ENCODE assay signal across 13 cellular contexts in the genomic region with DNA sequence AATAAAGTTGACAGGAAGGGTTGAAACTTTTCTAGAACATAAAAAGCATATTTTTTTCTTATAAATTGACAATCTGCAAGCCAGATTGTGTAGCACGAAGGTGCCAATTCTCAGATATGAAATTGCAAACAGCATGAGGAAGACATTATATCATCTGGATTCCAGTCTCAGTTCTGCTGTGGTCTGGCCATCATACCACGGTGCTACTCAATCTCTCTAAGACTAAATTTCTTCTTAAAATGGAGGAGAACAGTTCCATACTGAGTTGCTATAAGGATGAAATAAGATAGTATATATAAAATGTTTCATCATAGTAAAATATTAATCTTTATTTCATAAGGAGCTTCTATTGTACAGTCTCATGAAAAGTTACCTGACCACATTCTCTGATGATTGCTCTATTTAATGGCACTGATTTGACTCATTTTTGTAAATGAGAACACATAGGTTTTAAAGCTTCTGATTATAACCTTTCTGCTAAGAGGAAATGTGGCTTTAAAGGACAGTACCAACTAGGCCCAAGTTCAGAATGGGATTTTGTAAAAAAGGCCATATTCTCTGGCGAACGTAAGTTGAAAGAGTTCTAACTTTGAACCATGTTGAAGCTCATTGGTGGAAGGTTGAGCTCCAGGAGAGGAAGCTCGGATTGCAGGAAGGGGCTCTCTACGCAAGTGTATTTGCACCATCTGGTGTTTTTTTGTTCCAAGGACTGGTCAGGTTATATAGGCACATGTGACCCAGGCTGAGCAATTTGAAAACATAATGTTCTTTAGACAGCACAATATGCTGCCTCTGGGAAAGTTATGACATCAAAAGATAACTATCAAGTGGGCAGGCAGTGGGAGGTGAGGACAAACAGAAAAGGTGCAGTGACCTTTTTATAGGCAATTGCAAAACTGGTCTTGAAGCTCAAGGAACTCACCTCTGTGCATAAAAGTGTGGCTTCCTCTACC.
A peak's percentile ranks its signal among the peaks of the same experiment; 100 is the strongest.
DNase-seq lines count a peak whose midpoint lies in the region; ATAC-seq lines count a peak whose summit lies in the region.
"Had no signal": no experiment of that assay in that cellular context is flagged by ENCODE, and none has a peak within 500 bp of the region (broad histone marks: within the 10 kb centered on the region; RNA-seq: fewer than 3 reads in every experiment).

No MANE protein-coding gene starts in this region.

- H3K27me3 Mint-ChIP-seq in activated naive CD8-positive, alpha-beta T cell treated with anti-CD3 and anti-CD28 coated beads for 36 hours, result peaks cover 18% of the 10 kb centered on the region
- peaks cover 21% of the 10 kb centered on the region for H3K27me3 Mint-ChIP-seq in stimulated activated naive CD8-positive, alpha-beta T cell treated with anti-CD3 and anti-CD28 coated beads, Interleukin-15, amount 100 ng/mL, for 72 hours

- no peaks in the 10 kb centered on the region for H3K9me3 ChIP-seq in Karpas-422 (ENCODE audit: low read length)

- peak; percentile 87 for ATAC-seq in stimulated activated naive CD8-positive, alpha-beta T cell treated with anti-CD3 and anti-CD28 coated beads, Interleukin-15, amount 100 ng/mL, for 72 hours
- ATAC-seq in GM19328 (IDR thresholded peaks at IDR 0.05; ENCODE audit: unreplicated experiment), result no peak

- no peaks in the 10 kb centered on the region for H3K27me3 ChIP-seq in Karpas-422 (ENCODE audit: low read length)

- H3K27ac ChIP-seq in Karpas-422 (ENCODE audit: low read length), result no peak overlapping the region
- H3K27ac ChIP-seq: SK-N-MC had no signal

- peak overlapping the region; percentile 82 for H3K27ac Mint-ChIP-seq in activated naive CD8-positive, alpha-beta T cell treated with anti-CD3 and anti-CD28 coated beads for 36 hours
- peak overlapping the region; percentile 43 to 90 for H3K27ac Mint-ChIP-seq in stimulated activated naive CD8-positive, alpha-beta T cell treated with anti-CD3 and anti-CD28 coated beads, Interleukin-15, amount 100 ng/mL, for 72 hours

- no peak overlapping the region for H3K4me3 ChIP-seq in Karpas-422 (ENCODE audit: low read length)
- H3K4me3 ChIP-seq: SK-N-MC had no signal

- H3K9ac ChIP-seq in Karpas-422 (ENCODE audit: low read length), result no peak overlapping the region

- DNase-seq in NCI-H2107 treated with DMSO at 0.1 percent for 48 hours (lab: John Stamatoyannopoulos, UW; ENCODE audit: unreplicated experiment) (peak; percentile 10), NCI-H2107 (lab: John Stamatoyannopoulos, UW) (no peak), kidney glomerular epithelial cell (lab: John Stamatoyannopoulos, UW) (peak; percentile 69), Karpas-422 (no peak), ureter (ENCODE audit: low spot score) (no peak)
- DNase-seq in activated naive CD8-positive, alpha-beta T cell treated with anti-CD3 and anti-CD28 coated beads for 36 hours, result peak; percentile 9
- peak; percentile 20 to 33 for DNase-seq in stimulated activated naive CD8-positive, alpha-beta T cell treated with anti-CD3 and anti-CD28 coated beads, Interleukin-15, amount 100 ng/mL, for 72 hours
- DNase-seq: amygdala, H9, NCI-H2081, substantia nigra had no signal

- no peaks in the 10 kb centered on the region for H3K36me3 Mint-ChIP-seq in activated naive CD8-positive, alpha-beta T cell treated with anti-CD3 and anti-CD28 coated beads for 36 hours

- no peaks in the 10 kb centered on the region for H3K9me3 Mint-ChIP-seq in activated naive CD8-positive, alpha-beta T cell treated with anti-CD3 and anti-CD28 coated beads for 36 hours
- H3K9me3 Mint-ChIP-seq in stimulated activated naive CD8-positive, alpha-beta T cell treated with anti-CD3 and anti-CD28 coated beads, Interleukin-15, amount 100 ng/mL, for 72 hours, result no peaks in the 10 kb centered on the region
- H3K9me3 Mint-ChIP-seq: H9 had no signal

- H3K4me1 ChIP-seq in Karpas-422 (ENCODE audit: low read length), result no peaks in the 10 kb centered on the region

- peaks cover 18% of the 10 kb centered on the region for H3K4me1 Mint-ChIP-seq in activated naive CD8-positive, alpha-beta T cell treated with anti-CD3 and anti-CD28 coated beads for 36 hours
- peaks cover 34% of the 10 kb centered on the region for H3K4me1 Mint-ChIP-seq in stimulated activated naive CD8-positive, alpha-beta T cell treated with anti-CD3 and anti-CD28 coated beads, Interleukin-15, amount 100 ng/mL, for 72 hours

- no peaks in the 10 kb centered on the region for H3K9me2 ChIP-seq in Karpas-422 (replicated peaks; ENCODE audit: insufficient read depth, low read length)

- H3K4me3 Mint-ChIP-seq in activated naive CD8-positive, alpha-beta T cell treated with anti-CD3 and anti-CD28 coated beads for 36 hours, result no peak overlapping the region
- peak overlapping the region in 1 of 2 donors; percentile 53 for H3K4me3 Mint-ChIP-seq in stimulated activated naive CD8-positive, alpha-beta T cell treated with anti-CD3 and anti-CD28 coated beads, Interleukin-15, amount 100 ng/mL, for 72 hours
- H3K4me3 Mint-ChIP-seq: H9 had no signal

- no peaks in the 10 kb centered on the region for H3K36me3 ChIP-seq in Karpas-422 (ENCODE audit: insufficient read depth, low read length)

- H2AFZ ChIP-seq in Karpas-422 (ENCODE audit: low read length), result no peak overlapping the region

- no peaks in the 10 kb centered on the region for H3K79me2 ChIP-seq in Karpas-422 (ENCODE audit: low read length)

- H4K20me1 ChIP-seq in Karpas-422 (ENCODE audit: insufficient read depth, low read depth, low read length), result no peaks in the 10 kb centered on the region

- no peak overlapping the region for H3K4me2 ChIP-seq in Karpas-422 (ENCODE audit: low read depth, low read length, poor library complexity, severe bottlenecking)

Comparison
In these comparisons a context has a peak if more than half of its experiments do, and no peak if none do; other contexts are left out.
1. DNase-seq: peak in NCI-H2107 treated with DMSO at 0.1 percent for 48 hours (single experiment), activated naive CD8-positive, alpha-beta T cell treated with anti-CD3 and anti-CD28 coated beads for 36 hours (single experiment), kidney glomerular epithelial cell (single experiment) and stimulated activated naive CD8-positive, alpha-beta T cell treated with anti-CD3 and anti-CD28 coated beads, Interleukin-15, amount 100 ng/mL, for 72 hours (2 of 2); none in NCI-H2107 (single experiment), Karpas-422 (single experiment) and ureter (single experiment).